22 cellular contexts compared by ENCODE assay signal in the genomic region with DNA sequence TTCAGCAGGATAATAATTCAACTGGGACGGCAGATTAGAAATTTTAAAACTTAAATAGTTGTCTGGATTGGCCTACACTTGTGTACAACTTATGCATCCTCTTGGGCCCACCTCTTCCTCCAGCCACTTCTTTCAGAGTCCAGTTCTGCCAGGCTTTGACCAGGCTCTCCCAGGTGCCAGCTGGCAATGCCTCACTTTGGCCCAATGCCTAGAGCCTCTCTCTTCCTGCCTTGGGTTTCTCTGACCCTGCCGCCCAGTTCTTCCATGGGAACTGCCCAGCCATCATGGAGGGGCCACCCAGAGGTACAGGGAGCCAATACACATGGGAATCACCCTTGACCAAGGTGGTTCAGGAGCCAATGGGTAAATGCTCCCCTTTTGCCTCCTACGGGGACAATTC.
DNase-seq lines count a peak whose midpoint lies in the region; ATAC-seq and TF ChIP-seq lines count a peak whose summit lies in the region.
"Had no signal": no experiment of that assay in that cellular context is flagged by ENCODE, and none has a peak within 500 bp of the region (broad histone marks: within the 10 kb centered on the region; RNA-seq: fewer than 3 reads in every experiment).

No MANE protein-coding gene starts in this region.

- peaks cover 25% of the 10 kb centered on the region for H3K27me3 Mint-ChIP-seq in activated T-helper 2 cell treated with anti-CD3 and anti-CD28 coated beads, Interferon-gamma antibody, Interleukin-2, Interleukin-4, amounts not matched to agents 10 μg/mL and 5 μg/mL and 100 μg/mL, durations not matched to agents 14 hours and 24 hours and 36 hours (ENCODE audit: low read depth)
- H3K27me3 Mint-ChIP-seq: type B pancreatic cell had no signal

- H3K4me1 ChIP-seq in adrenal gland (replicated peaks in 1 of 2) (peaks cover 11 to 13% of the 10 kb centered on the region in 2 donors), right lobe of liver (peaks cover 0 to 29% (median 2%) of the 10 kb centered on the region in 4 donors), upper lobe of right lung (peaks cover 4% of the 10 kb centered on the region)
- H3K4me1 ChIP-seq: BE2C had no signal

- no peaks in the 10 kb centered on the region for H3K36me3 Mint-ChIP-seq in activated T-helper 2 cell treated with anti-CD3 and anti-CD28 coated beads, Interferon-gamma antibody, Interleukin-2, Interleukin-4, amounts not matched to agents 10 μg/mL and 5 μg/mL and 100 μg/mL, durations not matched to agents 14 hours and 24 hours and 36 hours (ENCODE audit: low read depth)
- H3K36me3 Mint-ChIP-seq: memory B cell; naive thymus-derived CD8-positive, alpha-beta T cell; type B pancreatic cell had no signal

- no peak for TF ChIP-seq POLR2A in adrenal gland (IDR thresholded peaks at IDR 0.05)
- TF ChIP-seq POLR2A in right lobe of liver (IDR thresholded peaks at IDR 0.05): no peak

- no peaks in the 10 kb centered on the region for H3K4me1 Mint-ChIP-seq in activated T-helper 2 cell treated with anti-CD3 and anti-CD28 coated beads, Interferon-gamma antibody, Interleukin-2, Interleukin-4, amounts not matched to agents 10 μg/mL and 5 μg/mL and 100 μg/mL, durations not matched to agents 14 hours and 24 hours and 36 hours (ENCODE audit: low read depth)
- H3K4me1 Mint-ChIP-seq: central memory CD8-positive, alpha-beta T cell; memory B cell; naive thymus-derived CD8-positive, alpha-beta T cell had no signal

- ATAC-seq in right lobe of liver (peak; percentile 81 to 86 (median 82)), upper lobe of right lung (peak; percentile 29)
- ATAC-seq: activated CD8-positive, alpha-beta T cell treated with anti-CD3 and anti-CD28 coated beads for 36 hours; naive thymus-derived CD8-positive, alpha-beta T cell had no signal

- H3K27ac ChIP-seq in adrenal gland (no peak overlapping the region), right lobe of liver (no peak overlapping the region), upper lobe of right lung (no peak overlapping the region)
- H3K27ac ChIP-seq: SJSA1 had no signal

- DNase-seq in NCI-H1092 (lab: John Stamatoyannopoulos, UW): peak; percentile 0
- no peak for DNase-seq in NCI-H1092 treated with DMSO at 0.1 percent for 48 hours (lab: John Stamatoyannopoulos, UW)
- peak; percentile 59 to 76 (median 70) for DNase-seq in adrenal gland
- peak; percentile 78 to 91 (median 91) for DNase-seq in right lobe of liver
- DNase-seq in upper lobe of right lung: peak; percentile 69
- no peak for DNase-seq in activated T-helper 2 cell treated with anti-CD3 and anti-CD28 coated beads, Interferon-gamma antibody, Interleukin-2, Interleukin-4, amounts not matched to agents 10 μg/mL and 5 μg/mL and 100 μg/mL, durations not matched to agents 14 hours and 24 hours and 36 hours (ENCODE audit: low spot score)
- DNase-seq in COLO829 (ENCODE audit: low spot score): no peak
- DNase-seq in NCI-H146 treated with DMSO at 0.1 percent for 48 hours (lab: John Stamatoyannopoulos, UW; ENCODE audit: unreplicated experiment): no peak
- DNase-seq: activated CD8-positive, alpha-beta T cell treated with anti-CD3 and anti-CD28 coated beads for 36 hours; activated naive CD4-positive, alpha-beta T cell; BE2C; EL; foreskin melanocyte; naive thymus-derived CD8-positive, alpha-beta T cell; NCI-H1436 treated with DMSO at 0.1 percent for 48 hours; NCI-H774; stimulated activated naive CD4-positive, alpha-beta T cell treated with Interleukin-2 at 50 U/mL for 16 hours; T-helper 2 cell had no signal

- H3K27ac Mint-ChIP-seq in activated T-helper 2 cell treated with anti-CD3 and anti-CD28 coated beads, Interferon-gamma antibody, Interleukin-2, Interleukin-4, amounts not matched to agents 10 μg/mL and 5 μg/mL and 100 μg/mL, durations not matched to agents 14 hours and 24 hours and 36 hours: no peak overlapping the region
- H3K27ac Mint-ChIP-seq: activated CD8-positive, alpha-beta T cell treated with anti-CD3 and anti-CD28 coated beads for 36 hours; memory B cell; naive thymus-derived CD8-positive, alpha-beta T cell; type B pancreatic cell had no signal

- WGBS in adrenal gland, 4 donors: 13 to 57% (median 47%) methylated on average over 3 of the region's 3 CpGs
- WGBS in right lobe of liver (ENCODE audit: insufficient coverage, low coverage, low lambda C conversion rate, missing lambda C conversion rate): 10% methylated on average over 3 of the region's 3 CpGs

- H3K9me3 Mint-ChIP-seq in activated T-helper 2 cell treated with anti-CD3 and anti-CD28 coated beads, Interferon-gamma antibody, Interleukin-2, Interleukin-4, amounts not matched to agents 10 μg/mL and 5 μg/mL and 100 μg/mL, durations not matched to agents 14 hours and 24 hours and 36 hours: no peaks in the 10 kb centered on the region
- H3K9me3 Mint-ChIP-seq: activated CD8-positive, alpha-beta T cell treated with anti-CD3 and anti-CD28 coated beads for 36 hours; central memory CD8-positive, alpha-beta T cell; memory B cell had no signal

- no peak overlapping the region for H3K4me3 Mint-ChIP-seq in activated T-helper 2 cell treated with anti-CD3 and anti-CD28 coated beads, Interferon-gamma antibody, Interleukin-2, Interleukin-4, amounts not matched to agents 10 μg/mL and 5 μg/mL and 100 μg/mL, durations not matched to agents 14 hours and 24 hours and 36 hours (ENCODE audit: low read depth)
- H3K4me3 Mint-ChIP-seq: activated CD8-positive, alpha-beta T cell treated with anti-CD3 and anti-CD28 coated beads for 36 hours; central memory CD8-positive, alpha-beta T cell; memory B cell; naive thymus-derived CD8-positive, alpha-beta T cell; type B pancreatic cell had no signal

- H3K36me3 ChIP-seq in adrenal gland (replicated peaks in 1 of 2) (no peaks in the 10 kb centered on the region), right lobe of liver (no peaks in the 10 kb centered on the region), upper lobe of right lung (no peaks in the 10 kb centered on the region)
- H3K36me3 ChIP-seq: BE2C, SJSA1 had no signal

- intact Hi-C loops in adrenal gland (cut with DNase I): loop anchor here in 1 of 2 donors (10.0 kb wide), 1 partner anchor 131 kb away; a partner anchor contains a TSS
- intact Hi-C loops in right lobe of liver (cut with DNase I): loop anchor here in 1 of 2 donors (10.0 kb wide), 1 partner anchor 131 kb away; a partner anchor contains a TSS
- intact Hi-C loops in upper lobe of right lung (cut with DNase I): no loop called here
- intact Hi-C loops in activated T-helper 2 cell treated with anti-CD3 and anti-CD28 coated beads, Interferon-gamma antibody, Interleukin-2, Interleukin-4, amounts not matched to agents 10 μg/mL and 5 μg/mL and 100 μg/mL, durations not matched to agents 14 hours and 24 hours and 36 hours (cut with micrococcal nuclease): no loop called here

- TF ChIP-seq CTCF in adrenal gland (IDR thresholded peaks at IDR 0.05) (no peak), right lobe of liver (IDR thresholded peaks at IDR 0.05) (no peak), upper lobe of right lung (IDR thresholded peaks at IDR 0.05) (no peak)

- H3K9me3 ChIP-seq in adrenal gland (replicated peaks in 1 of 3): no peaks in the 10 kb centered on the region
- H3K9me3 ChIP-seq in right lobe of liver: no peaks in the 10 kb centered on the region
- H3K9me3 ChIP-seq in upper lobe of right lung: no peaks in the 10 kb centered on the region
- H3K9me3 ChIP-seq: BE2C, SJSA1 had no signal

- no peak overlapping the region for H3K4me3 ChIP-seq in adrenal gland
- H3K4me3 ChIP-seq in right lobe of liver: no peak overlapping the region
- H3K4me3 ChIP-seq in upper lobe of right lung: no peak overlapping the region
- H3K4me3 ChIP-seq: SJSA1 had no signal

- H3K27me3 ChIP-seq in adrenal gland: no peaks in the 10 kb centered on the region
- no peaks in the 10 kb centered on the region for H3K27me3 ChIP-seq in right lobe of liver
- H3K27me3 ChIP-seq in upper lobe of right lung: no peaks in the 10 kb centered on the region
- H3K27me3 ChIP-seq: BE2C, SJSA1 had no signal

Comparison
In these comparisons a context has a peak if more than half of its experiments do, and no peak if none do; other contexts are left out.
1. DNase-seq: peak in NCI-H1092 (single experiment), adrenal gland (7 of 7), right lobe of liver (3 of 3) and upper lobe of right lung (single experiment); none in NCI-H1092 treated with DMSO at 0.1 percent for 48 hours (single experiment), activated T-helper 2 cell treated with anti-CD3 and anti-CD28 coated beads, Interferon-gamma antibody, Interleukin-2, Interleukin-4, amounts not matched to agents 10 μg/mL and 5 μg/mL and 100 μg/mL, durations not matched to agents 14 hours and 24 hours and 36 hours (single experiment), COLO829 (single experiment) and NCI-H146 treated with DMSO at 0.1 percent for 48 hours (single experiment).